8 cellular contexts compared by ENCODE assay signal in genomic region chr17:43025290-43025657, GRCh38. TPM values are rescaled to one million over a fixed set of nuclear protein-coding genes. Genes with fewer than 3 reads are reported as not detected.
DNase-seq lines count a peak whose midpoint lies in the region; ATAC-seq and TF ChIP-seq lines count a peak whose summit lies in the region.

No MANE protein-coding gene starts in this region.

- no peaks in the 10 kb centered on the region for H3K36me3 Mint-ChIP-seq in neural crest cell (ENCODE audit: low read depth)

- DNase-seq in AG10803 (ENCODE audit: low read depth) (no peak), dorsolateral prefrontal cortex (peak in 1 of 10 donors; percentile 49), neural crest cell (ENCODE audit: low read depth, low spot score) (no peak), iPS-NIHi7 (ENCODE audit: extremely low spot score) (no peak), CD1c-positive myeloid dendritic cell (ENCODE audit: extremely low spot score) (no peak), mesenteric fat pad (ENCODE audit: low spot score) (no peak)

- H3K4me3 ChIP-seq in AG10803 (ENCODE audit: low read length) (peak overlapping the region; percentile 43), HUES6 (ENCODE audit: low read depth, low read length) (peak overlapping the region; percentile 68), dorsolateral prefrontal cortex (peak overlapping the region in 57 of 59 donors; percentile 33 to 78 (median 66))

- no peaks in the 10 kb centered on the region for H3K9me3 Mint-ChIP-seq in neural crest cell

- H3K9ac ChIP-seq in HUES6 (ENCODE audit: low read length), result peak overlapping the region; percentile 58

- H3K27ac Mint-ChIP-seq in neural crest cell (ENCODE audit: unreplicated experiment), result peak overlapping the region; percentile 62

- intact Hi-C loops in dorsolateral prefrontal cortex (cut with DNase I), result loop anchor here (2.0 to 10.0 kb wide), 5 partner anchors 60 to 312 kb away; partner anchors contain the start of gene BRCA1 (in 1 of the 2)

- TF ChIP-seq CTCF in AG10803 (conservative IDR thresholded peaks at IDR 0.05; ENCODE audit: low read length) (no peak), dorsolateral prefrontal cortex (IDR thresholded peaks at IDR 0.05 in 54 of 56, conservative IDR thresholded peaks at IDR 0.05 in 2 of 56; ENCODE audit: low read depth in 1 of 56, partially characterized antibody in 56 of 56) (no peak), neural crest cell (conservative IDR thresholded peaks at IDR 0.05) (no peak)

- H3K9me3 ChIP-seq in HUES6 (ENCODE audit: control insufficient read depth, insufficient read depth, low read depth, low read length), result no peaks in the 10 kb centered on the region

- peaks cover 46% of the 10 kb centered on the region for H3K4me1 Mint-ChIP-seq in neural crest cell

- H3K36me3 ChIP-seq in HUES6 (ENCODE audit: control insufficient read depth, insufficient read depth, low read length), result peaks cover 12% of the 10 kb centered on the region

- H3K27ac ChIP-seq in HUES6 (ENCODE audit: low read depth, low read length) (no peak overlapping the region), dorsolateral prefrontal cortex (peak overlapping the region in 16 of 59 donors; percentile 12 to 68 (median 44))

- H3K27me3 Mint-ChIP-seq in neural crest cell (ENCODE audit: low read depth), result peaks cover 3% of the 10 kb centered on the region

- no peaks in the 10 kb centered on the region for H3K27me3 ChIP-seq in HUES6 (ENCODE audit: control insufficient read depth, insufficient read depth, low read length)
- H3K27me3 ChIP-seq in dorsolateral prefrontal cortex, result no peaks in the 10 kb centered on the region

- H3K4me3 Mint-ChIP-seq in neural crest cell, result peak overlapping the region; percentile 95

- no peak for ATAC-seq in GM18498 (IDR thresholded peaks at IDR 0.05; ENCODE audit: unreplicated experiment)

- H3K4me1 ChIP-seq in HUES6 (ENCODE audit: control insufficient read depth, insufficient read depth, low read length), result peaks cover 33% of the 10 kb centered on the region

RNA-seq across cellular contexts. Expression of gene RND2, which starts 0.2 kb away (rescaled TPM):
- 10 to 100 TPM; 12.1 to 32.7 (median 19.2) TPM for total RNA-seq in dorsolateral prefrontal cortex
- total RNA-seq in neural crest cell, result 15.3 and 17.8 TPM in 2 replicates
- total RNA-seq in mesenteric fat pad, result 0.45 TPM

RNA-seq across cellular contexts. Expression of gene VAT1, which starts 3.1 kb away (rescaled TPM):
- total RNA-seq in dorsolateral prefrontal cortex (10 to 100 TPM; 37.8 to 93.9 (median 60.0) TPM), neural crest cell (112 and 115 TPM in 2 replicates), mesenteric fat pad (315 TPM)

RNA-seq across cellular contexts. Expression of gene IFI35, which starts 18.7 kb away (rescaled TPM):
- total RNA-seq in dorsolateral prefrontal cortex (10 to 100 TPM in 55 of 120 experiments, 1 to 10 TPM in 65; 3.7 to 48.6 (median 9.7) TPM), neural crest cell (0.91 and 1.3 TPM in 2 replicates), mesenteric fat pad (33.5 TPM)

RNA-seq across cellular contexts. Expression of gene RPL27, which starts 27.1 kb away (rescaled TPM):
- 100 to 1,000 TPM; 211 to 416 (median 275) TPM for total RNA-seq in dorsolateral prefrontal cortex
- total RNA-seq in neural crest cell, result 1,045 and 1,183 TPM in 2 replicates
- total RNA-seq in mesenteric fat pad, result 838 TPM

RNA-seq across cellular contexts. Expression of gene RUNDC1, which starts 44.9 kb away (rescaled TPM):
- total RNA-seq in dorsolateral prefrontal cortex (10 to 100 TPM; 15.4 to 42.1 (median 27.2) TPM), neural crest cell (15.9 and 16.5 TPM in 2 replicates), mesenteric fat pad (10.6 TPM)
